In the genomic region with DNA sequence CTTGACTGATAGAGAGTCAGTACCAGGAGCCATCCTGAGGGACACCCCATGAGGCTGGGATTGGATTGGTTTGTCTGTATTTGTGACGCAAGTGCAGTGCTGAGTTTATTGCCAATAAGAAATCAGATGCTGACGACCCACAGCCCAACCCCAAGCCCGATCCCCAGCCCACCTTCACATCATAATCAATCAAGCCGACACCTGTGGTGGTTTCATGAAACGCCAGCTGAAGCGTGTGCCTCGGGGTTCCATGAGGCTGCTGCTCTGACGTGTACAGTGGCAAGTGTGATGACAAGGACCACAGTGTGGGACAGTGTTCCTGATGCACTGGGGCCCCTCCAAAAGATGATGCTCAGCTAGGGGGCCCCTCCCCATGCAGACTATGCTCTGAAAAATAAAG, we compare ENCODE assay signal across 25 cellular contexts.
"Had no signal": no experiment of that assay in that cellular context is flagged by ENCODE, and none has a peak within 500 bp of the region (broad histone marks: within the 10 kb centered on the region; RNA-seq: fewer than 3 reads in every experiment).

No MANE protein-coding gene starts in this region.

- H3K4me3 ChIP-seq: coronary artery, lower lobe of right lung, ovary, psoas muscle, right lobe of liver, suprapubic skin, thyroid gland, upper lobe of left lung had no signal

- H3K36me3 ChIP-seq: lower lobe of right lung, ovary, right lobe of liver, suprapubic skin, thyroid gland, upper lobe of left lung had no signal

- H3K27me3 ChIP-seq: ovary, right lobe of liver, thyroid gland, upper lobe of left lung had no signal

- DNase-seq: dermis blood vessel endothelial cell; effector memory CD4-positive, alpha-beta T cell; erythroblast; hypothalamus; immature natural killer cell; islet precursor cell; kidney glomerular epithelial cell; left colon; left ventricle myocardium superior; lower lobe of right lung; naive thymus-derived CD8-positive, alpha-beta T cell; nephron progenitor cell; nucleus accumbens; ovary; posterior cingulate gyrus; psoas muscle; right lobe of liver; small intestine; stimulated activated CD4-positive, alpha-beta T cell treated with anti-CD3 and anti-CD28 coated beads, Interleukin-15, amount 100 ng/mL, for 24 hours; stimulated activated CD4-positive, alpha-beta T cell treated with anti-CD3 and anti-CD28 coated beads, Interleukin-2, amount 100 ng/mL, for 48 hours; stimulated activated naive B cell treated with anti-CD40 and anti-IgM and Interleukin-4, amounts not matched to agents 10 μg/mL and 1 μg/mL and 100 μg/mL, for 72 hours; thyroid gland; upper lobe of left lung had no signal

- ATAC-seq: left colon; left ventricle myocardium superior; lower lobe of right lung; naive thymus-derived CD8-positive, alpha-beta T cell; psoas muscle; right lobe of liver; stimulated activated naive B cell treated with anti-CD40 and anti-IgM and Interleukin-4, amounts not matched to agents 10 μg/mL and 1 μg/mL and 100 μg/mL, for 72 hours had no signal

- H3K4me1 ChIP-seq: lower lobe of right lung, psoas muscle, right lobe of liver, thyroid gland, upper lobe of left lung had no signal

- H3K27ac ChIP-seq: coronary artery, lower lobe of right lung, ovary, psoas muscle, right lobe of liver, suprapubic skin, thyroid gland, upper lobe of left lung had no signal

- H3K9me3 ChIP-seq: lower lobe of right lung, ovary, psoas muscle, right lobe of liver, thyroid gland had no signal
